8 cellular contexts compared by ENCODE assay signal in the genomic region with DNA sequence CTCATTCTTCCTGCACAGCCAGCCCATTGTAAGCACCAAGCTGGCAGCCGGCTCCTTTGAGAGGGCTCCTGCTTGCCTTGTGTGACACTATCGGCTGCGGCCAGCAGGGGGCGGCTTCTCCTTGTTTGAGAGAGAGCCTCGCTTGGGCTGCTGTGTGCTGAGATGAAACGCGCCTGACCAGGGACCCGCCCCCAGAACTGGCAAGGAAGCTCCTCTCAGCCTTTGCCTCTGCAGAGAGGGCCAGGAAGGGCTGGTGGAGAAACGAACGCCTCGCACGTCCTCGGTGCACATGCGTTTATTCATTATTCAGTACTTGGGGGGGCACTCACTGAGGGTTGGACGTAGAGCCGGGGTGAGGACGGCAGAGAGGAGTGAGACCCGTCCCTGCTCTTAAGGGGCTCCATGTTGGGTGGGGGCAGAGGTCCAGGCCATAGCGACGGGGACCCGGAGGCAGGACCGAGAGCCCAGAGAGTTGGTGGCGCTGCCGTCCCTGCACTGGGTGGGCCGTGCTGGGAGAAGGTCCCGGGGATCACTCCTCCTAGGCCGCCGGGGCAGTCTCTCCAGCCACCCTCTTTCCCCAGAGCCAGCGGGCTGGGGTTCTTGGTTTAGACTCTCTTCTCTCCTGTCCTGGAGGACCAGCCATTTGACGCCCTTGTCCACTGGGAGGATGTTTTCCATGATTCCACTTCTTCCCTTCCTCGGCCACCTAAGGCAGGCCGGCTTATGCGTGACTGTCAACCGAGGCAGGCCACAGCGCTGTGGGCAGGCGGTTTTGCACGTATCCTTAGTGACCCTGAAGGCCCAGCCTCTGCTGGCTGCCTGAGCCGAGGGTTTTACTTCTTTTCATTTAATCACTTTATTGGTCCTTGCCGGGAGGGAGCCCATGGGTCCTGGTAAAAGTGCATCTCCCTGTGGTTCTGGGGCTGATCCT.
DNase-seq lines count a peak whose midpoint lies in the region; ATAC-seq, FAIRE-seq and TF ChIP-seq lines count a peak whose summit lies in the region.

No MANE protein-coding gene starts in this region.

- WGBS in prostate gland, result 53% methylated on average over 39 of the region's 39 CpGs

- intact Hi-C loops in prostate gland (cut with DNase I), result loop anchor here (2.0 to 10.0 kb wide), 8 partner anchors 26 to 912 kb away; partner anchors contain the start of gene USPL1

- H3K9me3 ChIP-seq in cardiac muscle cell (ENCODE audit: low read depth), result no peaks in the 10 kb centered on the region
- H3K9me3 ChIP-seq in prostate gland, result no peaks in the 10 kb centered on the region

- peaks cover 7% of the 10 kb centered on the region for H3K4me1 Mint-ChIP-seq in activated naive CD8-positive, alpha-beta T cell treated with anti-CD3 and anti-CD28 coated beads for 36 hours

- no peaks in the 10 kb centered on the region for H3K36me3 Mint-ChIP-seq in activated naive CD8-positive, alpha-beta T cell treated with anti-CD3 and anti-CD28 coated beads for 36 hours

- peaks cover 4% of the 10 kb centered on the region for H3K4me1 ChIP-seq in cardiac muscle cell (ENCODE audit: low read depth)
- H3K4me1 ChIP-seq in prostate gland (replicated peaks), result no peaks in the 10 kb centered on the region

- no peak overlapping the region for H3K27ac ChIP-seq in cardiac muscle cell
- H3K27ac ChIP-seq in prostate gland, result peak overlapping the region in 1 of 2 donors; percentile 30

- no peak overlapping the region for H3K4me3 Mint-ChIP-seq in activated naive CD8-positive, alpha-beta T cell treated with anti-CD3 and anti-CD28 coated beads for 36 hours

- H3K27ac Mint-ChIP-seq in activated naive CD8-positive, alpha-beta T cell treated with anti-CD3 and anti-CD28 coated beads for 36 hours, result no peak overlapping the region

- H3K27me3 ChIP-seq in cardiac muscle cell (no peaks in the 10 kb centered on the region), prostate gland (replicated peaks; ENCODE audit: insufficient read depth) (no peaks in the 10 kb centered on the region)

- H3K36me3 ChIP-seq in cardiac muscle cell, result no peaks in the 10 kb centered on the region
- H3K36me3 ChIP-seq in prostate gland, result no peaks in the 10 kb centered on the region

- no peaks in the 10 kb centered on the region for H3K9me3 Mint-ChIP-seq in activated naive CD8-positive, alpha-beta T cell treated with anti-CD3 and anti-CD28 coated beads for 36 hours

- TF ChIP-seq CTCF in GM12872 (IDR thresholded peaks at IDR 0.05; ENCODE audit: insufficient read depth, low read depth, low read length) (peak; percentile 90), cardiac muscle cell (IDR thresholded peaks at IDR 0.05; ENCODE audit: low read depth, low read length) (peak; percentile 81), prostate gland (IDR thresholded peaks at IDR 0.05) (peak; percentile 81 to 96 (median 95))

- DNase-seq in NCI-H128 (lab: John Stamatoyannopoulos, UW; ENCODE audit: unreplicated experiment) (peak; percentile 88), SW 1271 (lab: John Stamatoyannopoulos, UW) (peak; percentile 40 to 65), cardiac muscle cell (ENCODE audit: low read depth in 1 of 2, low spot score in 1 of 2) (peak; percentile 94 to 97), prostate gland (ENCODE audit: low spot score) (peak; percentile 97), urothelium cell line (ENCODE audit: low spot score) (peak; percentile 81)
- peak; percentile 89 for DNase-seq in activated naive CD8-positive, alpha-beta T cell treated with anti-CD3 and anti-CD28 coated beads for 36 hours

- no peak for FAIRE-seq in urothelium cell line (lab: Jason Lieb, UNC)

- no peak for TF ChIP-seq POLR2A in prostate gland (IDR thresholded peaks at IDR 0.05)

- H3K27me3 Mint-ChIP-seq in activated naive CD8-positive, alpha-beta T cell treated with anti-CD3 and anti-CD28 coated beads for 36 hours, result no peaks in the 10 kb centered on the region

- H3K4me3 ChIP-seq in cardiac muscle cell (no peak overlapping the region), prostate gland (no peak overlapping the region)

- ATAC-seq in HG02623 (IDR thresholded peaks at IDR 0.05; ENCODE audit: unreplicated experiment), result peak; percentile 94
